ENCODE assay signal across 18 cellular contexts in genomic region chr9:99811172-99811571, GRCh38. TPM values are rescaled to one million over a fixed set of nuclear protein-coding genes. Genes with fewer than 3 reads are reported as not detected.
DNase-seq lines count a peak whose midpoint lies in the region; ATAC-seq and TF ChIP-seq lines count a peak whose summit lies in the region.
"Had no signal": no experiment of that assay in that cellular context is flagged by ENCODE, and none has a peak within 500 bp of the region (broad histone marks: within the 10 kb centered on the region; RNA-seq: fewer than 3 reads in every experiment).

No MANE protein-coding gene starts in this region.

- H3K4me1 Mint-ChIP-seq in WTC11 (peaks cover 78% of the 10 kb centered on the region), glutamatergic neuron (ENCODE audit: low read depth, unreplicated experiment) (peaks cover 14% of the 10 kb centered on the region), chondrocyte (ENCODE audit: low read depth) (peaks cover 2% of the 10 kb centered on the region)

- DNase-seq in NCI-H2029 treated with DMSO at 0.1 percent for 48 hours (lab: John Stamatoyannopoulos, UW) (peak; percentile 1), NCI-H2029 (lab: John Stamatoyannopoulos, UW) (no peak), WTC11 (ENCODE audit: low spot score) (no peak), glutamatergic neuron (no peak), chondrocyte (ENCODE audit: low spot score) (no peak), DMS114 treated with DMSO at 0.1 percent for 48 hours (lab: John Stamatoyannopoulos, UW; ENCODE audit: unreplicated experiment) (no peak)
- DNase-seq: 8988T; activated B cell treated with CpG ODN at 0.5 μM for 24 hours; activated gamma-delta T cell; left ventricle myocardium inferior; NCI-H146; NCI-H446 treated with DMSO at 0.1 percent for 48 hours; PC-3; SIG-M5; stimulated activated naive B cell treated with anti-CD40 and anti-IgM and Interleukin-4, amounts not matched to agents 10 μg/mL and 1 μg/mL and 100 μg/mL, for 72 hours; transverse colon had no signal

- POLR2A ChIA-PET in WTC11 (lab: Charles Lee), result no interaction called here

- no peaks in the 10 kb centered on the region for H3K27me3 Mint-ChIP-seq in WTC11 (ENCODE audit: low read depth)
- peaks cover 2% of the 10 kb centered on the region for H3K27me3 Mint-ChIP-seq in glutamatergic neuron (ENCODE audit: unreplicated experiment)
- H3K27me3 Mint-ChIP-seq in chondrocyte (ENCODE audit: low read depth), result no peaks in the 10 kb centered on the region
- H3K27me3 Mint-ChIP-seq: activated B cell treated with CpG ODN at 0.5 μM for 24 hours; stimulated activated naive B cell treated with anti-CD40 and anti-IgM and Interleukin-4, amounts not matched to agents 10 μg/mL and 1 μg/mL and 100 μg/mL, for 72 hours had no signal

- H3K27ac Mint-ChIP-seq in WTC11 (no peak overlapping the region), glutamatergic neuron (ENCODE audit: unreplicated experiment) (no peak overlapping the region), chondrocyte (ENCODE audit: unreplicated experiment) (no peak overlapping the region)

- TF ChIP-seq CTCF in WTC11 (IDR thresholded peaks at IDR 0.05) (no peak), glutamatergic neuron (IDR thresholded peaks at IDR 0.05; ENCODE audit: partially characterized antibody, unreplicated experiment) (no peak), chondrocyte (IDR thresholded peaks at IDR 0.05) (no peak)

- CTCF ChIA-PET in WTC11 (lab: Charles Lee), result interaction anchor here (1.8 kb wide), 1 partner anchor 14 kb away, joined by 10 read pairs; no protein-coding TSS in a partner anchor

- H3K36me3 Mint-ChIP-seq in WTC11, result no peaks in the 10 kb centered on the region
- no peaks in the 10 kb centered on the region for H3K36me3 Mint-ChIP-seq in glutamatergic neuron (ENCODE audit: unreplicated experiment)
- H3K36me3 Mint-ChIP-seq in chondrocyte (ENCODE audit: low read depth), result no peaks in the 10 kb centered on the region

- H3K9me3 Mint-ChIP-seq in WTC11, result no peaks in the 10 kb centered on the region
- no peaks in the 10 kb centered on the region for H3K9me3 Mint-ChIP-seq in glutamatergic neuron (ENCODE audit: unreplicated experiment)
- no peaks in the 10 kb centered on the region for H3K9me3 Mint-ChIP-seq in chondrocyte (ENCODE audit: low read depth)
- H3K9me3 Mint-ChIP-seq: activated B cell treated with CpG ODN at 0.5 μM for 24 hours had no signal

- H3K4me3 Mint-ChIP-seq in WTC11 (peak overlapping the region; percentile 12; the same call in 1 of the 2 replicates), glutamatergic neuron (ENCODE audit: unreplicated experiment) (no peak overlapping the region), chondrocyte (ENCODE audit: unreplicated experiment) (no peak overlapping the region)
- H3K4me3 Mint-ChIP-seq: activated B cell treated with CpG ODN at 0.5 μM for 24 hours had no signal

- ATAC-seq in GM19035 (IDR thresholded peaks at IDR 0.05; ENCODE audit: unreplicated experiment), result peak; percentile 16
- ATAC-seq in HG02884 (IDR thresholded peaks at IDR 0.05; ENCODE audit: unreplicated experiment), result peak; percentile 8
- no peak for ATAC-seq in WTC11
- ATAC-seq: PC-3 had no signal

TF ChIP-seq in WTC11, 78 proteins besides CTCF, POLR2A, EP300 and RAD21:
- TF ChIP-seq TP53 (CRISPR knock-in tag; IDR thresholded peaks at IDR 0.05) (no peak), FOXK1 (CRISPR knock-in tag; IDR thresholded peaks at IDR 0.05) (no peak), TCF7 (CRISPR knock-in tag; IDR thresholded peaks at IDR 0.05; ENCODE audit: low read depth) (no peak), ZNF219 (CRISPR knock-in tag; IDR thresholded peaks at IDR 0.05; ENCODE audit: borderline replicate concordance) (no peak), E2F4 (CRISPR knock-in tag; IDR thresholded peaks at IDR 0.05; ENCODE audit: borderline replicate concordance, low read depth) (no peak), ZNF232 (CRISPR knock-in tag; IDR thresholded peaks at IDR 0.05) (no peak), EMX1 (CRISPR knock-in tag; IDR thresholded peaks at IDR 0.05) (no peak), AFF4 (CRISPR knock-in tag; IDR thresholded peaks at IDR 0.05; ENCODE audit: borderline replicate concordance) (no peak), ATF2 (CRISPR knock-in tag; IDR thresholded peaks at IDR 0.05; ENCODE audit: borderline replicate concordance, low read depth) (no peak), NFATC4 (CRISPR knock-in tag; IDR thresholded peaks at IDR 0.05) (no peak), GTF2I (CRISPR knock-in tag; conservative IDR thresholded peaks at IDR 0.05) (no peak), GABPB1 (CRISPR knock-in tag; IDR thresholded peaks at IDR 0.05) (no peak)

RNA-seq across cellular contexts. Expression of gene NR4A3, which starts 10.5 kb away (rescaled TPM):
- 0.46 to 0.57 TPM (median 0.50 TPM) in 3 replicates for total RNA-seq in WTC11 (2021)
- 4.1 TPM for total RNA-seq in glutamatergic neuron (ENCODE audit: unreplicated experiment)
- 0.34 to 1.3 TPM (median 1.2 TPM) in 3 replicates for total RNA-seq in chondrocyte
